Comparison of ENCODE assay signal across 10 cellular contexts in the genomic region with DNA sequence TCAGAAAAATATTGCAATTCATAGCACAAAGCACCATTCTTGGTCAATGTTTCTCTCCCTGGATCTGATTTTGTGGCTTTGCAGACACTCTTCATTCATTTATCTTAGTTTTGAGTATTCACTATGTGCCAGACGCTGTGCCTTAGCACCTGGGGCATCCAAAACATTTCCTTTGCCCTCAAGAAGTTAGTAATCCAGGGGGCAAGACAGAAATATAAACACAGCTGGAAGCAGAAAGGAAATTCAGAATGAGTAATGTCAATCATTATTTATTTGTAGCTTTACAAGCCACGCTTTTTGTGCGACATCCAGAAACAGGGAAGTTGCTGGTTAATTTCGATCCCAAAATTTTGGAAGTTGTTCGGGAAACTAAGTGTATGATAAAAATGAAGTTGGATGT.
"Had no signal": no experiment of that assay in that cellular context is flagged by ENCODE, and none has a peak within 500 bp of the region (broad histone marks: within the 10 kb centered on the region; RNA-seq: fewer than 3 reads in every experiment).

No MANE protein-coding gene starts in this region.

- H3K9me3 Mint-ChIP-seq: GM23338, HFFc6 had no signal

- FAIRE-seq: H1, HTR-8/SVneo, K562 had no signal

- H3K4me2 ChIP-seq: GM23338 had no signal

- H2AFZ ChIP-seq: GM23338 had no signal

- H3K36me3 ChIP-seq: HAP-1 had no signal

- ATAC-seq: GM23338, HCT116, K562 had no signal

- H3K4me3 Mint-ChIP-seq: GM23338, HFFc6 had no signal

- H3K4me3 ChIP-seq: GM23338, HAP-1, K562 had no signal

- DNase-seq: H7, HFFc6, IMR-90, KG1 had no signal

- H3K27ac Mint-ChIP-seq: GM23338, HFFc6 had no signal

- H3K9me3 ChIP-seq: HAP-1 had no signal
